In the genomic region with DNA sequence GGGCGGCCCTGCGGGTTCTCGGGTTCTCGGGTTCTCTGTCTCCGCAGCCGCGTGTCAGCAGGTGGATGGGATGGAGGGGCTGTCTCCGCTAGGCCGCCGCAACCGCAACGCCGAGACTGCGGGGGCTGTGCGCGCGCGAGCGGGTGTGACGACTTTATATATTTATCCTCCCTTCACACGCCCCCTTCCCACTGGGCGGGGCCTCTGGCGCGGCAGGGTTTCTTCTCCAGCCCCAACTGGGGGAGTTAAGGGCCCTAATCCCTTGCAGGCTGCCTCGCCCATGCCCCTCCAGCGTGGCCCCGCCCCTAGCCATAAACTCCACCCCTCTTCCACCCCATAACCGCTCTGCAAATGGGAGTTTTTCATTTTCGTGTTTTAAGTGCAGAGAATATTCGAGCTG, we compare ENCODE assay signal across 12 cellular contexts. TPM values are rescaled to one million over a fixed set of nuclear protein-coding genes. Genes with fewer than 3 reads are reported as not detected.
DNase-seq lines count a peak whose midpoint lies in the region; ATAC-seq and TF ChIP-seq lines count a peak whose summit lies in the region.
"Had no signal": no experiment of that assay in that cellular context is flagged by ENCODE, and none has a peak within 500 bp of the region (broad histone marks: within the 10 kb centered on the region; RNA-seq: fewer than 3 reads in every experiment).

No MANE protein-coding gene starts in this region.

- intact Hi-C loops in activated CD4-positive, alpha-beta memory T cell treated with anti-CD3 and anti-CD28 coated beads for 36 hours (cut with micrococcal nuclease): no loop called here
- intact Hi-C loops in ascending aorta (cut with DNase I): no loop called here

- H3K27me3 ChIP-seq in ascending aorta (peaks cover 3% of the 10 kb centered on the region), suprapubic skin (peaks cover 89% of the 10 kb centered on the region)

- TF ChIP-seq EP300 in suprapubic skin (IDR thresholded peaks at IDR 0.05): no peak

- H3K27ac ChIP-seq in ascending aorta (no peak overlapping the region), suprapubic skin (no peak overlapping the region)

- 4% methylated on average over 25 of the region's 30 CpGs for WGBS in suprapubic skin

- H3K27ac Mint-ChIP-seq in activated CD4-positive, alpha-beta memory T cell treated with anti-CD3 and anti-CD28 coated beads for 36 hours: no peak overlapping the region
- H3K27ac Mint-ChIP-seq in activated CD4-positive, alpha-beta memory T cell treated with anti-CD3 and anti-CD28 coated beads, Interleukin-2, amount 10 ng/mL, durations not matched to agents 7 days and 5 days: no peak overlapping the region

- H3K27me3 Mint-ChIP-seq in activated CD4-positive, alpha-beta memory T cell treated with anti-CD3 and anti-CD28 coated beads for 36 hours: peaks cover 63% of the 10 kb centered on the region
- H3K27me3 Mint-ChIP-seq in activated CD4-positive, alpha-beta memory T cell treated with anti-CD3 and anti-CD28 coated beads, Interleukin-2, amount 10 ng/mL, durations not matched to agents 7 days and 5 days: peaks cover 51% of the 10 kb centered on the region

- H3K9me3 ChIP-seq in ascending aorta (no peaks in the 10 kb centered on the region), suprapubic skin (no peaks in the 10 kb centered on the region)

- H3K4me1 Mint-ChIP-seq in activated CD4-positive, alpha-beta memory T cell treated with anti-CD3 and anti-CD28 coated beads for 36 hours (ENCODE audit: low read depth): peaks cover 9% of the 10 kb centered on the region
- peaks cover 4% of the 10 kb centered on the region for H3K4me1 Mint-ChIP-seq in activated CD4-positive, alpha-beta memory T cell treated with anti-CD3 and anti-CD28 coated beads, Interleukin-2, amount 10 ng/mL, durations not matched to agents 7 days and 5 days

- no peak for TF ChIP-seq POLR2A in suprapubic skin (IDR thresholded peaks at IDR 0.05)

- no peaks in the 10 kb centered on the region for H3K36me3 ChIP-seq in ascending aorta
- no peaks in the 10 kb centered on the region for H3K36me3 ChIP-seq in suprapubic skin

- CTCF ChIA-PET in activated CD4-positive, alpha-beta memory T cell treated with anti-CD3 and anti-CD28 coated beads for 36 hours (lab: Charles Lee): no interaction called here
- CTCF ChIA-PET in activated CD4-positive, alpha-beta memory T cell treated with anti-CD3 and anti-CD28 coated beads, Interleukin-2, amount 10 ng/mL, durations not matched to agents 7 days and 5 days (lab: Charles Lee): interaction anchor here (1.6 kb wide), 1 partner anchor 10 kb away, joined by 5 read pairs; no protein-coding TSS in a partner anchor

- peak overlapping the region; percentile 20 for H3K4me3 Mint-ChIP-seq in activated CD4-positive, alpha-beta memory T cell treated with anti-CD3 and anti-CD28 coated beads for 36 hours
- H3K4me3 Mint-ChIP-seq in activated CD4-positive, alpha-beta memory T cell treated with anti-CD3 and anti-CD28 coated beads, Interleukin-2, amount 10 ng/mL, durations not matched to agents 7 days and 5 days: no peak overlapping the region

- no peaks in the 10 kb centered on the region for H3K9me3 Mint-ChIP-seq in activated CD4-positive, alpha-beta memory T cell treated with anti-CD3 and anti-CD28 coated beads for 36 hours
- H3K9me3 Mint-ChIP-seq in activated CD4-positive, alpha-beta memory T cell treated with anti-CD3 and anti-CD28 coated beads, Interleukin-2, amount 10 ng/mL, durations not matched to agents 7 days and 5 days: no peaks in the 10 kb centered on the region

- no peaks in the 10 kb centered on the region for H3K36me3 Mint-ChIP-seq in activated CD4-positive, alpha-beta memory T cell treated with anti-CD3 and anti-CD28 coated beads for 36 hours
- H3K36me3 Mint-ChIP-seq in activated CD4-positive, alpha-beta memory T cell treated with anti-CD3 and anti-CD28 coated beads, Interleukin-2, amount 10 ng/mL, durations not matched to agents 7 days and 5 days (ENCODE audit: low read depth): no peaks in the 10 kb centered on the region

- ATAC-seq in GM18520 (IDR thresholded peaks at IDR 0.05; ENCODE audit: unreplicated experiment): no peak

- DNase-seq in activated CD4-positive, alpha-beta memory T cell treated with anti-CD3 and anti-CD28 coated beads for 36 hours: peak; percentile 29
- no peak for DNase-seq in activated CD4-positive, alpha-beta memory T cell treated with anti-CD3 and anti-CD28 coated beads, Interleukin-2, amount 10 ng/mL, durations not matched to agents 7 days and 5 days
- DNase-seq in ascending aorta (ENCODE audit: low spot score in 2 of 2) (no peak), left kidney (ENCODE audit: low read depth, low spot score) (peak; percentile 33), suprapubic skin (ENCODE audit: low spot score in 2 of 2) (no peak), COLO829 (ENCODE audit: low spot score) (no peak), T-helper 2 cell (no peak)
- DNase-seq: activated CD4-positive, alpha-beta T cell treated with anti-CD3 and anti-CD28 coated beads, Interleukin-2, amount 50 U/mL, for 4 hours; NCI-H1092 treated with DMSO at 0.1 percent for 48 hours had no signal

- POLR2A ChIA-PET in activated CD4-positive, alpha-beta memory T cell treated with anti-CD3 and anti-CD28 coated beads for 36 hours (lab: Charles Lee): no interaction called here
- POLR2A ChIA-PET in activated CD4-positive, alpha-beta memory T cell treated with anti-CD3 and anti-CD28 coated beads, Interleukin-2, amount 10 ng/mL, durations not matched to agents 7 days and 5 days (lab: Charles Lee): no interaction called here

- peak overlapping the region; percentile 34 to 53 for H3K4me3 ChIP-seq in ascending aorta
- H3K4me3 ChIP-seq in suprapubic skin: peak overlapping the region; percentile 43

- TF ChIP-seq CTCF in ascending aorta (IDR thresholded peaks at IDR 0.05) (no peak), suprapubic skin (IDR thresholded peaks at IDR 0.05) (no peak)

- H3K4me1 ChIP-seq in ascending aorta: peaks cover 7 to 10% of the 10 kb centered on the region in 2 donors
- peaks cover 42% of the 10 kb centered on the region for H3K4me1 ChIP-seq in suprapubic skin

RNA-seq across cellular contexts. Expression of a gene that starts 3.4 kb away (rescaled TPM):
- not detected for total RNA-seq in activated CD4-positive, alpha-beta memory T cell treated with anti-CD3 and anti-CD28 coated beads for 36 hours
- total RNA-seq in activated CD4-positive, alpha-beta memory T cell treated with anti-CD3 and anti-CD28 coated beads, Interleukin-2, amount 10 ng/mL, durations not matched to agents 7 days and 5 days: not detected
- total RNA-seq in ascending aorta: 2.4 TPM
- total RNA-seq in suprapubic skin: 1 to 10 TPM in 3 of 4 donors, under 1 TPM in 1; 0.68 to 3.5 (median 1.3) TPM
- total RNA-seq: chondrocyte, glomerular endothelial cell had no signal

Comparison
In these comparisons a context has a peak if more than half of its experiments do, and no peak if none do; other contexts are left out.
1. DNase-seq: peak in activated CD4-positive, alpha-beta memory T cell treated with anti-CD3 and anti-CD28 coated beads for 36 hours (single experiment) and left kidney (single experiment); none in activated CD4-positive, alpha-beta memory T cell treated with anti-CD3 and anti-CD28 coated beads, Interleukin-2, amount 10 ng/mL, durations not matched to agents 7 days and 5 days (single experiment), ascending aorta (0 of 2), suprapubic skin (0 of 2), COLO829 (single experiment) and T-helper 2 cell (0 of 5).